ENCODE assay signal across 15 cellular contexts in the genomic region with DNA sequence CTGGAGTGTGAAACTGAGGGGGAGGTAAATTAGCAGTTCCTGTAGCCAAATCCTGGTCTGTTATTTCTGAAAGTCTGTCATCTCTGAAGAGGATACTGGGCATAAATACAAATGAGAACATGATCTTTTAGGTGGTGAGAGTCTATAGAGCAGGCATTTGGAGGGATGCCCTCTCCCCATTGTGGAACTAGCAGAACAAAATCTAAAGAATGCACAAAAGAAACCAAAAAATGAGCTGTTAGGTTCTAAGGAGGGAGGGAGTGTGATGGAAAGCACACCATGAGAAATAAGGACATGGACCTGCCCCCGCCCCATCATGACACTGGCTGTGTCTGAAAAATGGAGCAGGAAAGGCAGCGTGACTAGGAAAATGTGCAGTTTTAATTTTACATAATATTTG.
DNase-seq lines count a peak whose midpoint lies in the region; ATAC-seq and TF ChIP-seq lines count a peak whose summit lies in the region.
"Had no signal": no experiment of that assay in that cellular context is flagged by ENCODE, and none has a peak within 500 bp of the region (broad histone marks: within the 10 kb centered on the region; RNA-seq: fewer than 3 reads in every experiment).

No MANE protein-coding gene starts in this region.

- peak; percentile 9 for DNase-seq in EH (ENCODE audit: low read depth)
- DNase-seq in astrocyte of the hippocampus (ENCODE audit: low read depth, low spot score) = peak; percentile 31
- DNase-seq in tibial artery = no peak
- DNase-seq in COLO829 (ENCODE audit: low spot score) = no peak
- DNase-seq: BE2C; C1 segment of cervical spinal cord; Caco-2; CD4-positive, CD25-positive, alpha-beta regulatory T cell; CD8-positive, alpha-beta memory T cell; GDM1; HCEC 1CT; IMR-90 had no signal

- peaks cover 0 to 3% of the 10 kb centered on the region in 2 donors for H3K27me3 ChIP-seq in tibial artery
- H3K27me3 ChIP-seq: BE2C had no signal

- no peak overlapping the region for H3K4me3 ChIP-seq in tibial artery
- H3K4me3 ChIP-seq: GM23338 had no signal

- H3K9me3 ChIP-seq in tibial artery = no peaks in the 10 kb centered on the region
- H3K9me3 ChIP-seq: BE2C, Caco-2 had no signal

- peak overlapping the region; percentile 24 to 53 (median 30) for H3K27ac Mint-ChIP-seq in nephron
- H3K27ac Mint-ChIP-seq: CD4-positive, CD25-positive, alpha-beta regulatory T cell; CD8-positive, alpha-beta memory T cell; GM23338 had no signal

- peaks cover 13% of the 10 kb centered on the region for H3K36me3 Mint-ChIP-seq in nephron (ENCODE audit: low read depth)
- H3K36me3 Mint-ChIP-seq: CD4-positive, CD25-positive, alpha-beta regulatory T cell; CD8-positive, alpha-beta memory T cell had no signal

- no peak overlapping the region for H3K27ac ChIP-seq in tibial artery

- intact Hi-C loops in tibial artery (cut with DNase I; ENCODE audit: low total_unique reads) = no loop called here

- H3K4me1 ChIP-seq in tibial artery = no peaks in the 10 kb centered on the region
- H3K4me1 ChIP-seq: BE2C had no signal

- H3K27me3 Mint-ChIP-seq in nephron (ENCODE audit: low read depth) = peaks cover 10% of the 10 kb centered on the region
- H3K27me3 Mint-ChIP-seq: CD4-positive, CD25-positive, alpha-beta regulatory T cell; CD8-positive, alpha-beta memory T cell had no signal

- peaks cover 81% of the 10 kb centered on the region for H3K4me1 Mint-ChIP-seq in nephron
- H3K4me1 Mint-ChIP-seq: CD4-positive, CD25-positive, alpha-beta regulatory T cell; CD8-positive, alpha-beta memory T cell had no signal

- H3K36me3 ChIP-seq in tibial artery = no peaks in the 10 kb centered on the region

- H3K9me3 Mint-ChIP-seq in nephron = no peaks in the 10 kb centered on the region
- H3K9me3 Mint-ChIP-seq: CD4-positive, CD25-positive, alpha-beta regulatory T cell; GM23338 had no signal

- H3K4me3 Mint-ChIP-seq in nephron = no peak overlapping the region
- H3K4me3 Mint-ChIP-seq: CD4-positive, CD25-positive, alpha-beta regulatory T cell; CD8-positive, alpha-beta memory T cell; GM23338 had no signal

- no peak for TF ChIP-seq CTCF in nephron (IDR thresholded peaks at IDR 0.05; ENCODE audit: unreplicated experiment in 3 of 3)
- TF ChIP-seq CTCF in tibial artery (IDR thresholded peaks at IDR 0.05) = no peak

- no peak for ATAC-seq in HG02852 (IDR thresholded peaks at IDR 0.05; ENCODE audit: unreplicated experiment)
- ATAC-seq: GM23338 had no signal

Comparison
In these comparisons a context has a peak if more than half of its experiments do, and no peak if none do; other contexts are left out.
1. DNase-seq: peak in EH (single experiment) and astrocyte of the hippocampus (single experiment); none in tibial artery (0 of 2) and COLO829 (single experiment).